In the genomic region with DNA sequence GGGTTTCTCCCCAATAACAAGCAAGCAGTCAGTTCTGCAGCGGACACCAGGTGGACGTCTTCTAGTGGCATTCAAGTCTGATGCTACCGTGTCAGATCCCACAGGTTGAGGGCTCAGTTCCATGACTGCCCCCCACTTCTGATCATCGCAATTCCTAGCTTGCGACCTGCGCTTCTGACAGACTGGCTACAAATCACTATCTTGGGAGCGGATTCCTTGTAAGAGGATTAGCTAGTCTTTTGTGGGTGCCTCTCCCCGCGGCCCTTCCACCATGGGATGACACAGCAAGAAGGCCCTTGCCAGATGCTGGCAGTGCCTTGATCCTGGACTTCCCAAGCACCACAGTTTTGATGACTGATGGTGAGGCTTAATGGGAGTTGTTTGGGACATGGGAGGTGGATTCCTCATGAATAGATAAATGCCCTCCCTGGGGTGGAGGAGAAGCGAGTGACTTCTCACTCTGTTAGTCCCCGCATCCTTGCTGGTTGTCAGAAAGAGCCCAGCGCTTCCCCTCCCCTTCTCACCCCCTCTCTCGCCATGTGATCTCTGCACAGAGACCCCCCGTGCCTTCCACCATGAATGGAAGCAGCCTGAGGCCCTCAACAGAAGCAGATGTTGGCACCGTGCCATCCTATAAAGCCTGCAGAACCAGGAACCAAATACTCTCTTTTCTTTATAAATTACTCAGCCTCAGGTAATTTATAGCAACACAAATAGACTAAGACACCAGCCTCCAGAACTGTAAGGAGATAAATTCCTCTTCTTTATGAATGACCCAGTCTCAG, we compare ENCODE assay signal across 23 cellular contexts. TPM values are rescaled to one million over a fixed set of nuclear protein-coding genes. Genes with fewer than 3 reads are reported as not detected.
DNase-seq lines count a peak whose midpoint lies in the region; ATAC-seq and TF ChIP-seq lines count a peak whose summit lies in the region.
"Had no signal": no experiment of that assay in that cellular context is flagged by ENCODE, and none has a peak within 500 bp of the region (broad histone marks: within the 10 kb centered on the region; RNA-seq: fewer than 3 reads in every experiment).

No MANE protein-coding gene starts in this region.

- H3K9me3 Mint-ChIP-seq in CD4-positive, CD25-positive, alpha-beta regulatory T cell, result no peaks in the 10 kb centered on the region
- no peaks in the 10 kb centered on the region for H3K9me3 Mint-ChIP-seq in CD8-positive, alpha-beta T cell
- peaks cover 13% of the 10 kb centered on the region for H3K9me3 Mint-ChIP-seq in glutamatergic neuron (ENCODE audit: unreplicated experiment)
- H3K9me3 Mint-ChIP-seq: activated naive CD4-positive, alpha-beta T cell treated with anti-CD3 and anti-CD28 coated beads for 36 hours had no signal

- in situ Hi-C loops in transverse colon (cut with MboI; ENCODE audit: low pct_ligation_motif_present in 1 of 4, low pct_unique_long_range_greater_than_20kb in 1 of 4, low sequenced_read_pairs in 3 of 4), result no loop called here

- H3K27me3 ChIP-seq in CD4-positive, CD25-positive, alpha-beta regulatory T cell (ENCODE audit: control insufficient read depth, insufficient read depth, low read length), result no peaks in the 10 kb centered on the region
- no peaks in the 10 kb centered on the region for H3K27me3 ChIP-seq in CD8-positive, alpha-beta T cell (ENCODE audit: insufficient read depth, low read length)
- no peaks in the 10 kb centered on the region for H3K27me3 ChIP-seq in transverse colon
- H3K27me3 ChIP-seq: breast epithelium, hepatocyte, tibial artery had no signal

- POLR2A ChIA-PET in CD8-positive, alpha-beta T cell (lab: Charles Lee), result interaction anchor here (1.9 kb wide), 1 partner anchor 13 kb away, joined by 4 read pairs; no protein-coding TSS in a partner anchor
- POLR2A ChIA-PET in RWPE1 (lab: Yijun Ruan, JAX; ENCODE audit: low non-redundant PET), result no interaction called here

- TF ChIP-seq POLR2A in transverse colon (IDR thresholded peaks at IDR 0.05), result no peak

- peak overlapping the region in 1 of 4 donors; percentile 9 for H3K4me3 Mint-ChIP-seq in CD4-positive, CD25-positive, alpha-beta regulatory T cell
- H3K4me3 Mint-ChIP-seq in CD8-positive, alpha-beta T cell, result no peak overlapping the region
- no peak overlapping the region for H3K4me3 Mint-ChIP-seq in glutamatergic neuron (ENCODE audit: unreplicated experiment)
- H3K4me3 Mint-ChIP-seq: activated naive CD4-positive, alpha-beta T cell treated with anti-CD3 and anti-CD28 coated beads for 36 hours had no signal

- no peak overlapping the region for H3K27ac ChIP-seq in CD4-positive, CD25-positive, alpha-beta regulatory T cell (ENCODE audit: insufficient read depth, low read length, poor library complexity, severe bottlenecking)
- no peak overlapping the region for H3K27ac ChIP-seq in CD8-positive, alpha-beta T cell (ENCODE audit: low read depth, low read length)
- 0 out of 2 replicates have a peak overlapping the region, but pooled peaks have one; percentile 1 for H3K27ac ChIP-seq in RWPE1
- H3K27ac ChIP-seq in transverse colon, result no peak overlapping the region
- H3K27ac ChIP-seq: breast epithelium, epithelial cell of prostate, hepatocyte, tibial artery had no signal

- H3K36me3 Mint-ChIP-seq in CD4-positive, CD25-positive, alpha-beta regulatory T cell, result peaks cover 4% of the 10 kb centered on the region
- H3K36me3 Mint-ChIP-seq in CD8-positive, alpha-beta T cell, result peaks cover 12% of the 10 kb centered on the region
- H3K36me3 Mint-ChIP-seq in glutamatergic neuron (ENCODE audit: unreplicated experiment), result no peaks in the 10 kb centered on the region

- CTCF ChIA-PET in CD8-positive, alpha-beta T cell (lab: Charles Lee), result interaction anchor here (1.7 to 2.3 kb wide), 3 partner anchors 11 to 29 kb away, joined by 6 to 8 read pairs (median 6); no protein-coding TSS in a partner anchor
- CTCF ChIA-PET in RWPE1 (lab: Yijun Ruan, JAX), result no interaction called here

- peaks cover 5% of the 10 kb centered on the region for H3K36me3 ChIP-seq in CD4-positive, CD25-positive, alpha-beta regulatory T cell (ENCODE audit: control insufficient read depth, insufficient read depth, low read length)
- H3K36me3 ChIP-seq in CD8-positive, alpha-beta T cell (ENCODE audit: insufficient read depth, low read length), result no peaks in the 10 kb centered on the region
- H3K36me3 ChIP-seq in transverse colon, result no peaks in the 10 kb centered on the region
- H3K36me3 ChIP-seq: breast epithelium had no signal

- DNase-seq in CD4-positive, CD25-positive, alpha-beta regulatory T cell, result no peak
- no peak for DNase-seq in CD8-positive, alpha-beta T cell
- no peak for DNase-seq in RWPE1 (ENCODE audit: low spot score)
- no peak for DNase-seq in glutamatergic neuron
- no peak for DNase-seq in transverse colon
- DNase-seq in NAMALWA (ENCODE audit: low spot score), result no peak
- DNase-seq: activated CD4-positive, alpha-beta T cell treated with anti-CD3 and anti-CD28 coated beads for 48 hours; activated naive CD4-positive, alpha-beta T cell treated with anti-CD3 and anti-CD28 coated beads for 36 hours; dermis blood vessel endothelial cell; DMS153; foreskin fibroblast; HCEC 1CT; kidney; NCI-H1694 treated with DMSO at 0.1 percent for 48 hours; tibial artery had no signal

- peaks cover 20 to 43% (median 38%) of the 10 kb centered on the region in 4 donors for H3K4me1 Mint-ChIP-seq in CD4-positive, CD25-positive, alpha-beta regulatory T cell
- peaks cover 32% of the 10 kb centered on the region for H3K4me1 Mint-ChIP-seq in CD8-positive, alpha-beta T cell (ENCODE audit: low read depth)
- peaks cover 20% of the 10 kb centered on the region for H3K4me1 Mint-ChIP-seq in glutamatergic neuron (ENCODE audit: low read depth, unreplicated experiment)

- WGBS in transverse colon (ENCODE audit: low coverage in 1 of 2), 2 donors, result 88% methylated on average over 15 of the region's 15 CpGs; no CpG with 5 or more reads in 1 of the 2 donors

- no peaks in the 10 kb centered on the region for H3K27me3 Mint-ChIP-seq in CD4-positive, CD25-positive, alpha-beta regulatory T cell
- H3K27me3 Mint-ChIP-seq in CD8-positive, alpha-beta T cell (ENCODE audit: low read depth), result no peaks in the 10 kb centered on the region
- peaks cover 6% of the 10 kb centered on the region for H3K27me3 Mint-ChIP-seq in glutamatergic neuron (ENCODE audit: unreplicated experiment)

- no peak overlapping the region for H3K4me3 ChIP-seq in CD4-positive, CD25-positive, alpha-beta regulatory T cell (ENCODE audit: low read depth, low read length)
- H3K4me3 ChIP-seq in CD8-positive, alpha-beta T cell (ENCODE audit: low read depth, low read length), result no peak overlapping the region
- no peak overlapping the region for H3K4me3 ChIP-seq in transverse colon
- H3K4me3 ChIP-seq: breast epithelium, GM12878, hepatocyte, lung, tibial artery had no signal

- H3K9me3 ChIP-seq in CD4-positive, CD25-positive, alpha-beta regulatory T cell (ENCODE audit: control insufficient read depth in 2 of 2, low read length in 2 of 2), result no peaks in the 10 kb centered on the region
- H3K9me3 ChIP-seq in CD8-positive, alpha-beta T cell (ENCODE audit: low read length), result no peaks in the 10 kb centered on the region
- no peaks in the 10 kb centered on the region for H3K9me3 ChIP-seq in transverse colon
- H3K9me3 ChIP-seq: breast epithelium, tibial artery had no signal

- peak overlapping the region; percentile 31 to 91 (median 84) for H3K27ac Mint-ChIP-seq in CD4-positive, CD25-positive, alpha-beta regulatory T cell
- H3K27ac Mint-ChIP-seq in CD8-positive, alpha-beta T cell, result peak overlapping the region; percentile 72
- peak overlapping the region; percentile 57 for H3K27ac Mint-ChIP-seq in glutamatergic neuron (ENCODE audit: unreplicated experiment)
- H3K27ac Mint-ChIP-seq: activated naive CD4-positive, alpha-beta T cell treated with anti-CD3 and anti-CD28 coated beads for 36 hours had no signal

- intact Hi-C loops in CD8-positive, alpha-beta T cell (cut with DNase I, micrococcal nuclease), result no loop called here
- intact Hi-C loops in transverse colon (cut with DNase I; ENCODE audit: low total_unique reads), result no loop called here

- H3K4me1 ChIP-seq in CD4-positive, CD25-positive, alpha-beta regulatory T cell (ENCODE audit: control insufficient read depth, insufficient read depth, low read length, poor library complexity, severe bottlenecking), result peaks cover 19% of the 10 kb centered on the region
- peaks cover 20% of the 10 kb centered on the region for H3K4me1 ChIP-seq in CD8-positive, alpha-beta T cell (ENCODE audit: insufficient read depth, low read length)
- peaks cover 3 to 20% (median 13%) of the 10 kb centered on the region in 4 donors for H3K4me1 ChIP-seq in transverse colon
- H3K4me1 ChIP-seq: breast epithelium had no signal

- no peak for TF ChIP-seq CTCF in CD8-positive, alpha-beta T cell (IDR thresholded peaks at IDR 0.05)
- TF ChIP-seq CTCF in RWPE1 (conservative IDR thresholded peaks at IDR 0.05; ENCODE audit: low read depth) (no peak), glutamatergic neuron (IDR thresholded peaks at IDR 0.05; ENCODE audit: partially characterized antibody, unreplicated experiment) (no peak), transverse colon (IDR thresholded peaks at IDR 0.05) (no peak)

- no peak for TF ChIP-seq EP300 in transverse colon (IDR thresholded peaks at IDR 0.05; ENCODE audit: low read depth)

- no peak for ATAC-seq in CD4-positive, CD25-positive, alpha-beta regulatory T cell (ENCODE audit: low read depth in 2 of 2)
- no peak for ATAC-seq in CD8-positive, alpha-beta T cell
- ATAC-seq in GM19324 (IDR thresholded peaks at IDR 0.05; ENCODE audit: low FRiP score, unreplicated experiment), result no peak
- ATAC-seq: GM12878 had no signal

RNA-seq across cellular contexts. Expression of a gene that starts 19.1 kb away (rescaled TPM):
- total RNA-seq in CD4-positive, CD25-positive, alpha-beta regulatory T cell, result 29.8 TPM
- 10 to 100 TPM; 16.4 to 29.6 (median 20.8) TPM for polyA plus RNA-seq in CD4-positive, CD25-positive, alpha-beta regulatory T cell
- total RNA-seq in CD8-positive, alpha-beta T cell, result 10 to 100 TPM; 21.7 to 25.0 TPM
- total RNA-seq in glutamatergic neuron (ENCODE audit: unreplicated experiment) (51.6 TPM), transverse colon (10 to 100 TPM in 3 of 4 donors, 1 to 10 TPM in 1; 8.8 to 29.5 (median 19.0) TPM)

RNA-seq across cellular contexts. Expression of a gene that starts 36.7 kb away (rescaled TPM):
- 0.17 TPM for total RNA-seq in CD4-positive, CD25-positive, alpha-beta regulatory T cell
- not detected for polyA plus RNA-seq in CD4-positive, CD25-positive, alpha-beta regulatory T cell
- under 1 TPM; 0.27 to 0.42 TPM for total RNA-seq in CD8-positive, alpha-beta T cell
- total RNA-seq in glutamatergic neuron (ENCODE audit: unreplicated experiment), result 0.83 TPM
- total RNA-seq in transverse colon, result not detected
- total RNA-seq: breast epithelium, dermis blood vessel endothelial cell, MCF 10A, NCI-H460 had no signal
- polyA plus RNA-seq: hepatocyte had no signal

RNA-seq across cellular contexts. Expression of a gene that starts 43.3 kb away (rescaled TPM):
- total RNA-seq in CD4-positive, CD25-positive, alpha-beta regulatory T cell, result 41.2 TPM
- polyA plus RNA-seq in CD4-positive, CD25-positive, alpha-beta regulatory T cell, result 100 to 1,000 TPM; 104 to 145 (median 126) TPM
- total RNA-seq in CD8-positive, alpha-beta T cell, result 10 to 100 TPM; 31.7 to 36.4 TPM
- total RNA-seq in glutamatergic neuron (ENCODE audit: unreplicated experiment), result 76.0 TPM
- total RNA-seq in transverse colon, result 100 to 1,000 TPM in 1 of 4 donors, 10 to 100 TPM in 3; 46.4 to 495 (median 55.7) TPM

RNA-seq across cellular contexts. Expression of a gene that starts 45.0 kb away (rescaled TPM):
- total RNA-seq in CD4-positive, CD25-positive, alpha-beta regulatory T cell, result 40.7 TPM
- 10 to 100 TPM; 45.6 to 61.7 (median 51.6) TPM for polyA plus RNA-seq in CD4-positive, CD25-positive, alpha-beta regulatory T cell
- total RNA-seq in CD8-positive, alpha-beta T cell, result 10 to 100 TPM; 30.5 to 31.8 TPM
- total RNA-seq in glutamatergic neuron (ENCODE audit: unreplicated experiment), result 38.3 TPM
- 10 to 100 TPM; 46.0 to 75.9 (median 66.6) TPM for total RNA-seq in transverse colon
